Comparison of ENCODE assay signal across 22 cellular contexts in the genomic region with DNA sequence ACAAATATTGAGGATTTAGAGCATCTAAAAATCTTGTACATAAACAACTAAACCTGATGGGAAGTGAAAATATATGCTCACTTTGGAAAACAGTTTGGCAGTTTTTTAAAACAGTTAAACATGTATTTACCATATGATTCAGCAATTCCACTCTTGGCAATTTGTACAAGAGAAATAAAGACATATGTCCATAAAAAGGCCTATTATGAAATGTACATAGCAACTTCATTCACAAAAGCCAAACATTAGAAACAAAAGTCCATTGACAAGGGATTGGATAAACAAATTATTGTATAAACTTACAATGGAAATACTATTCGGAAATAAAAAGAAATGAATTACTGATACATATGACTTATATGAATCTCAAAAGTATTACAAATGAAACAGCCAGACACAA.
"Had no signal": no experiment of that assay in that cellular context is flagged by ENCODE, and none has a peak within 500 bp of the region (broad histone marks: within the 10 kb centered on the region; RNA-seq: fewer than 3 reads in every experiment).

No MANE protein-coding gene starts in this region.

- H3K4me1 Mint-ChIP-seq: activated CD4-positive, alpha-beta memory T cell treated with anti-CD3 and anti-CD28 coated beads, Interleukin-2, amount 10 ng/mL, durations not matched to agents 7 days and 5 days; activated naive CD4-positive, alpha-beta T cell treated with anti-CD3 and anti-CD28 coated beads, Interleukin-2, amount 10 ng/mL, durations not matched to agents 7 days and 5 days; immature natural killer cell; naive B cell; stimulated activated effector memory CD8-positive, alpha-beta T cell treated with anti-CD3 and anti-CD28 coated beads, Interleukin-12 subunit alpha, Interleukin-12 subunit beta, amount 100 ng/mL, for 72 hours; stimulated activated naive CD8-positive, alpha-beta T cell treated with anti-CD3 and anti-CD28 coated beads, Interleukin-15, amount 100 ng/mL, for 72 hours had no signal

- H3K36me3 ChIP-seq: cardiac muscle cell, lower lobe of right lung, right lobe of liver, transverse colon had no signal

- H3K27ac Mint-ChIP-seq: activated CD4-positive, alpha-beta memory T cell treated with anti-CD3 and anti-CD28 coated beads, Interleukin-2, amount 10 ng/mL, durations not matched to agents 7 days and 5 days; activated CD4-positive, alpha-beta T cell treated with anti-CD3 and anti-CD28 coated beads, Interleukin-2, amount 10 ng/mL, durations not matched to agents 24 days and 14 days; activated naive CD4-positive, alpha-beta T cell treated with anti-CD3 and anti-CD28 coated beads, Interleukin-2, amount 10 ng/mL, durations not matched to agents 7 days and 5 days; immature natural killer cell; naive B cell; stimulated activated effector memory CD8-positive, alpha-beta T cell treated with anti-CD3 and anti-CD28 coated beads, Interleukin-12 subunit alpha, Interleukin-12 subunit beta, amount 100 ng/mL, for 72 hours; stimulated activated naive CD8-positive, alpha-beta T cell treated with anti-CD3 and anti-CD28 coated beads, Interleukin-15, amount 100 ng/mL, for 72 hours had no signal

- DNase-seq: activated CD4-positive, alpha-beta memory T cell treated with anti-CD3 and anti-CD28 coated beads, Interleukin-2, amount 10 ng/mL, durations not matched to agents 7 days and 5 days; activated CD4-positive, alpha-beta T cell treated with anti-CD3 and anti-CD28 coated beads, Interleukin-2, amount 10 ng/mL, durations not matched to agents 24 days and 14 days; activated effector memory CD4-positive, alpha-beta T cell treated with anti-CD3 and anti-CD28 coated beads, Interleukin-2, amount 50 U/mL, for 16 hours; activated naive CD4-positive, alpha-beta T cell treated with anti-CD3 and anti-CD28 coated beads, Interleukin-2, amount 10 ng/mL, durations not matched to agents 7 days and 5 days; cortex of kidney; immature natural killer cell; lower lobe of right lung; mesendoderm; mucosa of descending colon; naive B cell; nucleus accumbens; right lobe of liver; stimulated activated CD4-positive, alpha-beta T cell treated with anti-CD3 and anti-CD28 coated beads, Interleukin-2, amount 100 ng/mL, for 24 hours; stimulated activated naive CD8-positive, alpha-beta T cell treated with anti-CD3 and anti-CD28 coated beads, Interleukin-15, amount 100 ng/mL, for 72 hours; transverse colon had no signal

- H3K9me3 Mint-ChIP-seq: immature natural killer cell; naive B cell; stimulated activated effector memory CD8-positive, alpha-beta T cell treated with anti-CD3 and anti-CD28 coated beads, Interleukin-12 subunit alpha, Interleukin-12 subunit beta, amount 100 ng/mL, for 72 hours had no signal

- H3K4me3 ChIP-seq: cardiac muscle cell, hepatocyte, lower lobe of right lung, mucosa of descending colon, right lobe of liver, skin epidermis, transverse colon had no signal

- H3K9me3 ChIP-seq: lower lobe of right lung, mucosa of descending colon, right lobe of liver, transverse colon had no signal

- H3K4me1 ChIP-seq: lower lobe of right lung, parathyroid adenoma, transverse colon had no signal

- H3K27me3 ChIP-seq: cardiac muscle cell, hepatocyte, right lobe of liver, transverse colon had no signal

- H3K4me3 Mint-ChIP-seq: activated CD4-positive, alpha-beta memory T cell treated with anti-CD3 and anti-CD28 coated beads, Interleukin-2, amount 10 ng/mL, durations not matched to agents 7 days and 5 days; activated CD4-positive, alpha-beta T cell treated with anti-CD3 and anti-CD28 coated beads, Interleukin-2, amount 10 ng/mL, durations not matched to agents 24 days and 14 days; activated naive CD4-positive, alpha-beta T cell treated with anti-CD3 and anti-CD28 coated beads, Interleukin-2, amount 10 ng/mL, durations not matched to agents 7 days and 5 days; immature natural killer cell; naive B cell; stimulated activated effector memory CD8-positive, alpha-beta T cell treated with anti-CD3 and anti-CD28 coated beads, Interleukin-12 subunit alpha, Interleukin-12 subunit beta, amount 100 ng/mL, for 72 hours; stimulated activated naive CD8-positive, alpha-beta T cell treated with anti-CD3 and anti-CD28 coated beads, Interleukin-15, amount 100 ng/mL, for 72 hours had no signal

- H3K36me3 Mint-ChIP-seq: activated naive CD4-positive, alpha-beta T cell treated with anti-CD3 and anti-CD28 coated beads, Interleukin-2, amount 10 ng/mL, durations not matched to agents 7 days and 5 days; immature natural killer cell; stimulated activated effector memory CD8-positive, alpha-beta T cell treated with anti-CD3 and anti-CD28 coated beads, Interleukin-12 subunit alpha, Interleukin-12 subunit beta, amount 100 ng/mL, for 72 hours had no signal

- H3K27me3 Mint-ChIP-seq: activated CD4-positive, alpha-beta memory T cell treated with anti-CD3 and anti-CD28 coated beads, Interleukin-2, amount 10 ng/mL, durations not matched to agents 7 days and 5 days; activated CD4-positive, alpha-beta T cell treated with anti-CD3 and anti-CD28 coated beads, Interleukin-2, amount 10 ng/mL, durations not matched to agents 24 days and 14 days; activated naive CD4-positive, alpha-beta T cell treated with anti-CD3 and anti-CD28 coated beads, Interleukin-2, amount 10 ng/mL, durations not matched to agents 7 days and 5 days; stimulated activated naive CD8-positive, alpha-beta T cell treated with anti-CD3 and anti-CD28 coated beads, Interleukin-15, amount 100 ng/mL, for 72 hours had no signal

- H3K27ac ChIP-seq: cardiac muscle cell, epithelial cell of prostate, hepatocyte, lower lobe of right lung, parathyroid adenoma, right lobe of liver, skin epidermis, transverse colon, VCaP had no signal
